8 cellular contexts compared by ENCODE assay signal in the genomic region with DNA sequence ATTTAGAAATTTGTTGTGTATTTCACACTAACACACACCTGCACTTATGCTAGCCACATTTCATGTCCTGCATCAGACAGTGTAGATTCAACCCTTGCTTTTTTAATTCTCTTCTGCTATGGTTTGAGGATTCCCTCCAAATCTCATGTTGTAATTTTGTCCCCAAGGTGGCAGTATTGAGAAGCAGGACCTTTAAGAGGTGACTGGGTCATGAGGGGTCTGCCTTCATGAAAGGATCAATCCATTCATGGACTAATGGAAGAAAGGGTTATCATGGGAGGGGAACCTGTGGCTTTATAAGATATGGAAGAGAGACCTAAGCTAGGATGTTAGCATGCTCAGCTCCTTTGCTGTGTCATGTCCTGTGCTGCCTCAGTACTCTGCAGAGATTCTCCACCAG.
DNase-seq lines count a peak whose midpoint lies in the region; ATAC-seq and TF ChIP-seq lines count a peak whose summit lies in the region.

No MANE protein-coding gene starts in this region.

- peaks cover 14% of the 10 kb centered on the region for H3K4me1 Mint-ChIP-seq in nephron progenitor cell

- intact Hi-C loops in dorsolateral prefrontal cortex (cut with DNase I): loop anchor here in 1 of 2 donors (10.0 kb wide), 1 partner anchor 1035 kb away; the partner anchor contains the start of gene CDH11

- TF ChIP-seq CTCF in DND-41 (IDR thresholded peaks at IDR 0.05; ENCODE audit: borderline replicate concordance, extremely low read depth, low read length, poor library complexity, severe bottlenecking): peak; percentile 46
- peak; percentile 15 to 70 (median 50) for TF ChIP-seq CTCF in dorsolateral prefrontal cortex (IDR thresholded peaks at IDR 0.05 in 54 of 56, conservative IDR thresholded peaks at IDR 0.05 in 2 of 56; ENCODE audit: low read depth in 1 of 56, partially characterized antibody in 56 of 56)
- TF ChIP-seq CTCF in nephron progenitor cell (IDR thresholded peaks at IDR 0.05): peak; percentile 50

- H3K27me3 Mint-ChIP-seq in nephron progenitor cell (ENCODE audit: low read depth, poor library complexity): peaks cover 4% of the 10 kb centered on the region

- no peak for DNase-seq in DND-41
- peak; percentile 23 for DNase-seq in NCI-H1694 (lab: John Stamatoyannopoulos, UW)
- DNase-seq in dorsolateral prefrontal cortex: no peak
- DNase-seq in nephron progenitor cell: peak; percentile 9
- DNase-seq in NCI-H1048 (lab: John Stamatoyannopoulos, UW): no peak
- DNase-seq in effector CD4-positive, alpha-beta T cell: no peak

- H4K20me1 ChIP-seq in DND-41 (ENCODE audit: insufficient read depth, low read length): no peaks in the 10 kb centered on the region

- H3K4me2 ChIP-seq in DND-41 (ENCODE audit: insufficient read depth, low read length): no peak overlapping the region

- H3K9me3 ChIP-seq in DND-41 (ENCODE audit: insufficient read depth, low read length, severe bottlenecking): no peaks in the 10 kb centered on the region

- ATAC-seq in DND-41 (ENCODE audit: insufficient read depth, low read depth): no peak
- no peak for ATAC-seq in HG02870 (IDR thresholded peaks at IDR 0.05; ENCODE audit: unreplicated experiment)
- no peak for ATAC-seq in HG02840 (IDR thresholded peaks at IDR 0.05; ENCODE audit: low FRiP score, unreplicated experiment)

- H3K27me3 ChIP-seq in DND-41 (ENCODE audit: insufficient read depth, low read length, poor library complexity) (no peaks in the 10 kb centered on the region), dorsolateral prefrontal cortex (no peaks in the 10 kb centered on the region)

- no peak overlapping the region for H2AFZ ChIP-seq in DND-41 (ENCODE audit: low read depth, low read length)

- no peaks in the 10 kb centered on the region for H3K4me1 ChIP-seq in DND-41 (ENCODE audit: insufficient read depth, low read length)

- no peak overlapping the region for H3K4me3 Mint-ChIP-seq in nephron progenitor cell

- no peaks in the 10 kb centered on the region for H3K9me3 Mint-ChIP-seq in nephron progenitor cell

- H3K36me3 Mint-ChIP-seq in nephron progenitor cell (ENCODE audit: low read depth): no peaks in the 10 kb centered on the region

- H3K9ac ChIP-seq in DND-41 (ENCODE audit: low read depth, low read length): no peak overlapping the region

- H3K79me2 ChIP-seq in DND-41 (ENCODE audit: insufficient read depth, low read length): no peaks in the 10 kb centered on the region

- no peaks in the 10 kb centered on the region for H3K36me3 ChIP-seq in DND-41 (ENCODE audit: insufficient read depth, low read length)

- no peak overlapping the region for H3K27ac ChIP-seq in DND-41 (ENCODE audit: low read length)
- no peak overlapping the region for H3K27ac ChIP-seq in dorsolateral prefrontal cortex

- no peak overlapping the region for H3K4me3 ChIP-seq in DND-41 (ENCODE audit: low read depth in 1 of 2, low read length in 2 of 2)
- no peak overlapping the region for H3K4me3 ChIP-seq in dorsolateral prefrontal cortex

- H3K27ac Mint-ChIP-seq in nephron progenitor cell: peak overlapping the region; percentile 17

Comparison
In these comparisons a context has a peak if more than half of its experiments do, and no peak if none do; other contexts are left out.
1. DNase-seq: peak in NCI-H1694 (single experiment) and nephron progenitor cell (single experiment); none in DND-41 (single experiment), dorsolateral prefrontal cortex (0 of 10), NCI-H1048 (single experiment) and effector CD4-positive, alpha-beta T cell (single experiment).
2. Peak in every context shown above with its lines, with median percentiles within 50 percentile points of each other: CTCF ChIP-seq.